In the genomic region with DNA sequence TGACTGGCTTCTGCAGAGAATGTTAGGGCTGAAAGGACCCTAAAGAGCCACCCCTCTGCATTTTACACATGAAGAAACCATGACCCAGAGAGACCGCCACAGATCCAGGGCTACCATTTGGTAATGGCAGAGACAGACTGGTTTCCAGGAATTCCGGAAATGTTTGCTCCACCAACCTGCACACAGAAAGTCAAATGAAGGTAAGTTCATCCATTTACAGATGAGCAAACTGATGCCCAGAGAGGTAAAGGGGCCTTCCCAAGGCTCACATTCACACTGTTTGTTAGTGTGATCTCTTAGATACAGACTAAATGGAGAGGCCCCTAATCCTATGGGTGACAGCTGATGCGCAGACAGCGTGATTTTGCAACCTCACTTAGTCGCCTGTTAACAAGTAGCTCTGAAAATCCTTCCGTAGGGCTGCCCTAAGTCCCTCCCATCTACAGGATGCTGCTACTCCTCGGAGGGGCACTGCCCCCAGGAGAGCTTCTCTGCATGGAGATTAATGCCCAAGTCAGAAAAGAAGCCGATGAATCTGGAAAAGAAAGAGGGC, we compare ENCODE assay signal across 24 cellular contexts. TPM values are rescaled to one million over a fixed set of nuclear protein-coding genes. Genes with fewer than 3 reads are reported as not detected.
A peak's percentile ranks its signal among the peaks of the same experiment; 100 is the strongest.
DNase-seq lines count a peak whose midpoint lies in the region; ATAC-seq, FAIRE-seq and TF ChIP-seq lines count a peak whose summit lies in the region.
"Had no signal": no experiment of that assay in that cellular context is flagged by ENCODE, and none has a peak within 500 bp of the region (broad histone marks: within the 10 kb centered on the region; RNA-seq: fewer than 3 reads in every experiment).

No MANE protein-coding gene starts in this region.

- no peak overlapping the region for H3K4ac ChIP-seq in trophoblast cell (ENCODE audit: low read depth, low read length)

- WGBS in K562 (ENCODE audit: insufficient coverage, low coverage, missing lambda C conversion rate) = 31% methylated on average over 8 of the region's 8 CpGs
- WGBS in trophoblast cell (ENCODE audit: extremely low coverage, insufficient coverage, insufficient read length) = no CpG with 5 or more reads among the region's 8 CpGs

- no peak for TF ChIP-seq EP300 in K562 (IDR thresholded peaks at IDR 0.05; ENCODE audit: low read length)

- H3K9me1 ChIP-seq in K562 (ENCODE audit: control insufficient read depth, insufficient read depth, low read length) = no peaks in the 10 kb centered on the region

- H3K36me3 Mint-ChIP-seq in CD8-positive, alpha-beta memory T cell = no peaks in the 10 kb centered on the region
- H3K36me3 Mint-ChIP-seq: IgD-negative memory B cell; naive thymus-derived CD4-positive, alpha-beta T cell had no signal

- CTCF ChIA-PET in CD8-positive, alpha-beta memory T cell (lab: Charles Lee) = interaction anchor here (1.1 to 1.5 kb wide), 2 partner anchors 9 to 18 kb away, joined by 3 read pairs; no protein-coding TSS in a partner anchor
- CTCF ChIA-PET in K562 (lab: Yijun Ruan, JAX; ENCODE audit: low intra/inter-chr PET ratio) = no interaction called here

- H3K27ac ChIP-seq in CD8-positive, alpha-beta memory T cell (ENCODE audit: low read depth, low read length) = peak overlapping the region; percentile 67
- H3K27ac ChIP-seq in K562 (ENCODE audit: extremely low read depth, low read depth, low read length) = peak overlapping the region; percentile 78; the same call in 2 of the 3 replicates
- H3K27ac ChIP-seq in trophoblast cell (ENCODE audit: low read depth, low read length) = no peak overlapping the region
- H3K27ac ChIP-seq: tibial nerve had no signal

- peak overlapping the region; percentile 26 for H4K8ac ChIP-seq in trophoblast cell (ENCODE audit: low read depth, low read length)

- TF ChIP-seq CTCF in K562 (IDR thresholded peaks at IDR 0.05 in 2 of 3, conservative IDR thresholded peaks at IDR 0.05 in 1 of 3; ENCODE audit: insufficient read depth in 2 of 3, low read depth in 1 of 3, low read length in 3 of 3) (no peak), BE2C (IDR thresholded peaks at IDR 0.05; ENCODE audit: low read depth, low read length) (no peak)

- H3K27ac Mint-ChIP-seq in CD8-positive, alpha-beta memory T cell = no peak overlapping the region
- H3K27ac Mint-ChIP-seq: activated CD4-positive, alpha-beta T cell treated with anti-CD3 and anti-CD28 coated beads, Interleukin-2, amount 10 ng/mL, durations not matched to agents 7 days and 5 days had no signal

- no peak overlapping the region for H4K91ac ChIP-seq in trophoblast cell (ENCODE audit: low read depth, low read length)

- H2AFZ ChIP-seq in K562 (ENCODE audit: low read depth, low read length) (peak overlapping the region; percentile 91), trophoblast cell (ENCODE audit: insufficient read depth, low read length, poor library complexity) (no peak overlapping the region)

- no peak for TF ChIP-seq POLR2A in K562 (conservative IDR thresholded peaks at IDR 0.05)

- no peak for TF ChIP-seq RAD21 in K562 (CRISPR knock-in tag; conservative IDR thresholded peaks at IDR 0.05 in 1 of 2, IDR thresholded peaks at IDR 0.05 in 1 of 2)

- no peak overlapping the region for H3K4me3 ChIP-seq in CD8-positive, alpha-beta memory T cell (ENCODE audit: low read length)
- no peak overlapping the region for H3K4me3 ChIP-seq in K562
- no peak overlapping the region for H3K4me3 ChIP-seq in trophoblast cell (ENCODE audit: low read depth, low read length)
- H3K4me3 ChIP-seq in BE2C (ENCODE audit: low read depth, low read length) = no peak overlapping the region
- H3K4me3 ChIP-seq: GM12878, HAP-1, tibial nerve had no signal

- H3K18ac ChIP-seq in trophoblast cell (ENCODE audit: low read length) = no peak overlapping the region

- no peaks in the 10 kb centered on the region for H3K9me3 Mint-ChIP-seq in CD8-positive, alpha-beta memory T cell
- H3K9me3 Mint-ChIP-seq: activated CD4-positive, alpha-beta T cell treated with anti-CD3 and anti-CD28 coated beads, Interleukin-2, amount 10 ng/mL, durations not matched to agents 7 days and 5 days; effector memory CD8-positive, alpha-beta T cell; IgD-negative memory B cell had no signal

- no peaks in the 10 kb centered on the region for H3K36me3 ChIP-seq in CD8-positive, alpha-beta memory T cell (ENCODE audit: insufficient read depth, low read length)
- H3K36me3 ChIP-seq in K562 (ENCODE audit: control insufficient read depth, insufficient read depth, low read length) (no peaks in the 10 kb centered on the region), trophoblast cell (ENCODE audit: control insufficient read depth in 1 of 2, insufficient read depth in 2 of 2, low read length in 2 of 2) (no peaks in the 10 kb centered on the region), BE2C (no peaks in the 10 kb centered on the region)
- H3K36me3 ChIP-seq: HAP-1, tibial nerve had no signal

- H3K27me3 ChIP-seq in CD8-positive, alpha-beta memory T cell (ENCODE audit: insufficient read depth, low read length, poor library complexity, severe bottlenecking) = no peaks in the 10 kb centered on the region
- H3K27me3 ChIP-seq in K562 (ENCODE audit: control insufficient read depth in 2 of 2, insufficient read depth in 2 of 2, low read length in 2 of 2) (no peaks in the 10 kb centered on the region), trophoblast cell (ENCODE audit: insufficient read depth, low read length) (no peaks in the 10 kb centered on the region), BE2C (no peaks in the 10 kb centered on the region)
- H3K27me3 ChIP-seq: tibial nerve had no signal

- no peaks in the 10 kb centered on the region for H3K9me3 ChIP-seq in CD8-positive, alpha-beta memory T cell (ENCODE audit: low read length)
- H3K9me3 ChIP-seq in K562 (replicated peaks; ENCODE audit: control insufficient read depth, insufficient read depth, low read depth, low read length) = no peaks in the 10 kb centered on the region
- H3K9me3 ChIP-seq in trophoblast cell (ENCODE audit: insufficient read depth, low read depth, low read length) = peaks cover 2% of the 10 kb centered on the region
- H3K9me3 ChIP-seq in BE2C = no peaks in the 10 kb centered on the region
- H3K9me3 ChIP-seq: HAP-1, tibial nerve had no signal

- H3K79me1 ChIP-seq in trophoblast cell (ENCODE audit: low read length) = peaks cover 3% of the 10 kb centered on the region

- H3K23ac ChIP-seq in trophoblast cell (ENCODE audit: low read length) = no peak overlapping the region

- ATAC-seq in K562 = peak; percentile 18
- ATAC-seq in HG02852 (IDR thresholded peaks at IDR 0.05; ENCODE audit: unreplicated experiment) = no peak
- no peak for ATAC-seq in HG03521 (IDR thresholded peaks at IDR 0.05; ENCODE audit: unreplicated experiment)
- ATAC-seq: effector memory CD8-positive, alpha-beta T cell; GM12878; left ventricle myocardium superior; naive thymus-derived CD4-positive, alpha-beta T cell had no signal

- H3K4me1 ChIP-seq in CD8-positive, alpha-beta memory T cell (ENCODE audit: insufficient read depth, low read length) = peaks cover 14% of the 10 kb centered on the region
- H3K4me1 ChIP-seq in K562 (replicated peaks in 1 of 2; ENCODE audit: control insufficient read depth in 2 of 2, insufficient read depth in 2 of 2, low read length in 2 of 2) = peaks cover 38 to 71% of the 10 kb centered on the region in 2 experiments
- H3K4me1 ChIP-seq in trophoblast cell (ENCODE audit: control insufficient read depth in 1 of 2, insufficient read depth in 2 of 2, low read length in 2 of 2) = peaks cover 4 to 11% of the 10 kb centered on the region in 2 experiments
- peaks cover 16% of the 10 kb centered on the region for H3K4me1 ChIP-seq in BE2C
- H3K4me1 ChIP-seq: HAP-1 had no signal

- H3K79me2 ChIP-seq in K562 (ENCODE audit: control insufficient read depth, insufficient read depth, low read length) (no peaks in the 10 kb centered on the region), trophoblast cell (ENCODE audit: control insufficient read depth, insufficient read depth, low read length, poor library complexity) (no peaks in the 10 kb centered on the region)

- no peak overlapping the region for H2AK5ac ChIP-seq in trophoblast cell (ENCODE audit: low read length)

- no peaks in the 10 kb centered on the region for H4K20me1 ChIP-seq in K562 (replicated peaks; ENCODE audit: control insufficient read depth, insufficient read depth, low read length)

- H4K12ac ChIP-seq in trophoblast cell (ENCODE audit: low read depth, low read length) = no peak overlapping the region

- H2BK12ac ChIP-seq in trophoblast cell (ENCODE audit: low read length) = no peak overlapping the region

- H3K14ac ChIP-seq in trophoblast cell (ENCODE audit: low read length) = no peak overlapping the region

- H2BK120ac ChIP-seq in trophoblast cell (ENCODE audit: insufficient read depth, low read length, poor library complexity) = no peak overlapping the region

- peaks cover 12 to 28% (median 20%) of the 10 kb centered on the region in 3 donors for H3K4me1 Mint-ChIP-seq in CD8-positive, alpha-beta memory T cell

- FAIRE-seq in K562 (lab: Jason Lieb, UNC) = peak; percentile 54
- FAIRE-seq: GM12878 had no signal

- H3K4me2 ChIP-seq in K562 (ENCODE audit: insufficient read depth, low read length) (peak overlapping the region; percentile 74), trophoblast cell (ENCODE audit: low read length) (no peak overlapping the region)

- H2BK5ac ChIP-seq in trophoblast cell (ENCODE audit: low read depth, low read length, poor library complexity) = no peak overlapping the region

- H3K27me3 Mint-ChIP-seq in CD8-positive, alpha-beta memory T cell = no peaks in the 10 kb centered on the region
- H3K27me3 Mint-ChIP-seq: effector memory CD8-positive, alpha-beta T cell; IgD-negative memory B cell had no signal

- no peak overlapping the region for H3K4me3 Mint-ChIP-seq in CD8-positive, alpha-beta memory T cell
- H3K4me3 Mint-ChIP-seq: activated CD4-positive, alpha-beta T cell treated with anti-CD3 and anti-CD28 coated beads, Interleukin-2, amount 10 ng/mL, durations not matched to agents 7 days and 5 days; effector memory CD8-positive, alpha-beta T cell had no signal

- intact Hi-C loops in K562 (cut with micrococcal nuclease) = loop anchor here (5.0 kb wide), 1 partner anchor 42 kb away; no protein-coding TSS in a partner anchor

- POLR2A ChIA-PET in CD8-positive, alpha-beta memory T cell (lab: Charles Lee) = no interaction called here
- POLR2A ChIA-PET in K562 (lab: Yijun Ruan, JAX) = interaction anchor here (1.5 kb wide), 1 partner anchor 9 kb away, joined by 5 read pairs; no protein-coding TSS in a partner anchor

- H3K9ac ChIP-seq in K562 (ENCODE audit: insufficient read depth in 1 of 2, low read depth in 2 of 2, low read length in 2 of 2) = peak overlapping the region; percentile 59 to 78; a peak in 3 of 4 replicates
- H3K9ac ChIP-seq in trophoblast cell (ENCODE audit: low read length) = no peak overlapping the region

- in situ Hi-C loops in K562 (cut with MboI) = loop anchor here (5.0 kb wide), 1 partner anchor 37 kb away; no protein-coding TSS in a partner anchor

- no peak for DNase-seq in CD8-positive, alpha-beta memory T cell
- DNase-seq in MV-4-11 (lab: John Stamatoyannopoulos, UW) (peak; percentile 73), K562 (ENCODE audit: extremely low read depth in 1 of 4, low spot score in 3 of 4) (peak in 2 of 4 experiments; percentile 26 to 62), trophoblast cell (no peak), BE2C (no peak)
- DNase-seq: activated CD4-positive, alpha-beta T cell treated with anti-CD3 and anti-CD28 coated beads, Interleukin-2, amount 10 ng/mL, durations not matched to agents 7 days and 5 days; central memory CD4-positive, alpha-beta T cell; COR-L47; cortex of kidney; effector memory CD8-positive, alpha-beta T cell; head of caudate nucleus; left ventricle myocardium superior; naive thymus-derived CD4-positive, alpha-beta T cell; NCI-H1436 treated with DMSO at 0.1 percent for 48 hours; NCI-H345; NCI-H69; SIG-M5; stimulated activated CD4-positive, alpha-beta T cell treated with anti-CD3 and anti-CD28 coated beads, Interleukin-4, amount 100 ng/mL, for 24 hours had no signal

- BruUV-seq in K562 (replicated peaks; lab: Mats Ljungman, UMichigan) = no TSS peak

RNA-seq across cellular contexts. Expression of gene ZFP36L1, which starts 33.8 kb away (rescaled TPM):
- total RNA-seq in CD8-positive, alpha-beta memory T cell = 100 to 1,000 TPM; 128 to 133 TPM
- 124 TPM for polyA plus RNA-seq in CD8-positive, alpha-beta memory T cell
- total RNA-seq in K562 (2011; cell fraction: chromatin; rRNA removed; ENCODE audit: low replicate concordance) = 11.8 and 14.3 TPM in 2 replicates
- 10.0 and 12.0 TPM in 2 replicates for total RNA-seq in K562 (2011; cell fraction: nucleolus; rRNA removed)
- total RNA-seq in K562 (2011; cell fraction: nucleoplasm; rRNA removed) = 10.0 and 20.1 TPM in 2 replicates
- total RNA-seq in K562 (2014; rRNA removed) (5.3 and 6.2 TPM in 2 replicates), K562 (2014; rRNA removed; fragmentation: Illumina TruSeq; extraction: Trizol) (3.2 and 4.0 TPM in 2 replicates), K562 (2015; rRNA removed; fragmentation: Illumina TruSeq; extraction: Trizol) (3.7 and 3.8 TPM in 2 replicates), K562 (2021) (26.6 and 27.2 TPM in 2 replicates)
- polyA plus RNA-seq in K562 (2011; rRNA removed) (3.7 and 6.6 TPM in 2 replicates), K562 (2014; fragmentation: Illumina TruSeq; extraction: Trizol) (13.7 and 15.5 TPM in 2 replicates), K562 (2014; fragmentation: Nextera tagmentation; extraction: Ambion mirVana) (1 to 10 TPM; 1.3 to 3.2 TPM), K562 (2014; rRNA removed) (11.1 and 11.7 TPM in 2 replicates)
- polyA plus RNA-seq in K562 (2011; cell fraction: cytosol; rRNA removed) = 10.0 and 19.9 TPM in 2 replicates
- polyA plus RNA-seq in K562 (2011; cell fraction: nucleus; rRNA removed) = 14.4 and 33.2 TPM in 2 replicates
- 9.5 and 18.5 TPM in 2 replicates for polyA plus RNA-seq in K562 (2012)
- polyA minus RNA-seq in K562 (2011; rRNA and poly(A)+ RNA removed) = 3.1 TPM in 2 replicates
- 15.1 and 34.9 TPM in 2 replicates for polyA minus RNA-seq in K562 (2011; cell fraction: cytosol; rRNA and poly(A)+ RNA removed)
- 9.0 and 10.3 TPM in 2 replicates for polyA minus RNA-seq in K562 (2011; cell fraction: nucleus; rRNA and poly(A)+ RNA removed)
- 487 and 493 TPM in 2 replicates for polyA plus RNA-seq in trophoblast cell (2013)
- 0.71 TPM for polyA plus RNA-seq in BE2C (2012; ENCODE audit: insufficient read depth, insufficient read length, low read depth)

Comparison
In these comparisons a context has a peak if more than half of its experiments do, and no peak if none do; other contexts are left out.
1. RNA of gene ZFP36L1, which starts 33.8 kb away (total RNA-seq): 128 to 133 TPM in CD8-positive, alpha-beta memory T cell; 3.2 to 27.2 TPM in K562; every median in the first group is over 4 times any median in the second.